In the genomic region with DNA sequence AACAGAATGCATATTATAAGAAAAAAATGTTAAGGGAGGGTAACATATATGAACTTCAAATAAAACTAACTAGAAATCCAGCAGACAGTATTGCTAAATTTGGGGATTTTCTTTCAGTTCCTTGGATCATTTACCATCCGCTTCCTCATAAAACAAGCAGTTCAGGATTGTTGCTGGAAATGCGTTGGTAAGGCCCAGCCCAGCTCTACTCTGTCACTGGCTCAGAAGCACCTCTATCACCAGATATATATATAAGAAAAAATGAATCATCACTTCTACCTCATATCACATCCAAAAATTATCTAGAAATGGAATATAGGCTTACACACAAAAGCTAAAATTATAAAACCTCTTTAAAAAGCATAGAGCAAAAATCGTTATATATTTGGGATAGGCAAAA, we compare ENCODE assay signal across 7 cellular contexts.
"Had no signal": no experiment of that assay in that cellular context is flagged by ENCODE, and none has a peak within 500 bp of the region (broad histone marks: within the 10 kb centered on the region; RNA-seq: fewer than 3 reads in every experiment).

No MANE protein-coding gene starts in this region.

- H3K27ac Mint-ChIP-seq: GM23338, HFFc6, IgD-negative memory B cell had no signal

- H3K4me3 Mint-ChIP-seq: GM23338, HFFc6, IgD-negative memory B cell had no signal

- DNase-seq: H7, HFFc6 had no signal

- H3K4me1 Mint-ChIP-seq: IgD-negative memory B cell had no signal

- H3K9me3 Mint-ChIP-seq: GM23338, HFFc6, IgD-negative memory B cell had no signal

- H3K36me3 Mint-ChIP-seq: IgD-negative memory B cell had no signal

- H3K27ac ChIP-seq: HL-60 had no signal

- ATAC-seq: GM23338, HCT116, HepG2 had no signal
